ENCODE assay signal across 1 cellular context in the genomic region with DNA sequence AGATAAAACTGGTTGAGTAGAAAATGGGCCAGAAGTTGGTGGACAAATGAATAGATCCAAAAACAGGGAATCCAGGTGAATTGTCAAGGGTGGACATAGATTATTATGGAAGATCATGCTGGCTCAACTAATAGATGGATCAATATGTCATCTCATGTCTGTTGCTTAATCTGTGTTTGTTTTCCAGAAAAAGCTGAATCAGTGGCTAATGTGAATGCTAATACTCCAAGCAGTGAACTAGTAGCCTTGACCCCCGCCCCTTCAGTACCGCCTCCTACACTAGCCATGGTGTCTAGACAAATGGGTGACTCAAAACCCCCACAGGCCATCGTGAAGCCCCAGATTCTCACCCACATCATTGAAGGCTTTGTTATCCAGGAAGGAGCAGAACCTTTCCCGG.
A peak's percentile ranks its signal among the peaks of the same experiment; 100 is the strongest.
TF ChIP-seq lines count a peak whose summit lies in the region.
"Not testable (repeated sequence)": the region's sequence is repeated elsewhere in the genome, so short reads cannot be mapped to it uniquely, and the experiment has no call there.

No MANE protein-coding gene starts in this region.

TF ChIP-seq in HepG2, 621 proteins besides CTCF, POLR2A, EP300 and RAD21:
- TF ChIP-seq CEBPB (IDR thresholded peaks at IDR 0.05; ENCODE audit: borderline replicate concordance, low read depth, low read length) (peak; percentile 51; the same call in 1 of the 2 replicates), BCL6 (CRISPR knock-in tag; IDR thresholded peaks at IDR 0.05) (0 out of 2 replicates have a peak, but pooled peaks have one; percentile 35), NR2C2 (CRISPR knock-in tag; IDR thresholded peaks at IDR 0.05; ENCODE audit: borderline replicate concordance) (peak; percentile 56; the same call in 1 of the 2 replicates), MAFF (IDR thresholded peaks at IDR 0.05; ENCODE audit: low read depth, low read length) (peak; percentile 42; the same call in 1 of the 2 replicates), ONECUT2 (CRISPR knock-in tag; IDR thresholded peaks at IDR 0.05) (0 out of 2 replicates have a peak, but pooled peaks have one; percentile 27), NR2F1 (CRISPR knock-in tag; IDR thresholded peaks at IDR 0.05) (peak in 1 of 2 experiments; percentile 80; a peak in 2 of 4 replicates), NR2F6 (IDR thresholded peaks at IDR 0.05) (0 out of 2 replicates have a peak, but pooled peaks have one; percentile 33), RARA (CRISPR knock-in tag; IDR thresholded peaks at IDR 0.05) (peak; percentile 52; the same call in 1 of the 2 replicates), SKI (IDR thresholded peaks at IDR 0.05; ENCODE audit: partially characterized antibody) (peak; percentile 86), MAFK (conservative IDR thresholded peaks at IDR 0.05 in 1 of 2, IDR thresholded peaks at IDR 0.05 in 1 of 2; ENCODE audit: low read length in 2 of 2) (peak in 1 of 2 experiments; percentile 19; a peak in 1 of 4 replicates)
- TF ChIP-seq NR2F6 (CRISPR knock-in tag; IDR thresholded peaks at IDR 0.05), result not testable (repeated sequence)
- TF ChIP-seq, protein P1, sequence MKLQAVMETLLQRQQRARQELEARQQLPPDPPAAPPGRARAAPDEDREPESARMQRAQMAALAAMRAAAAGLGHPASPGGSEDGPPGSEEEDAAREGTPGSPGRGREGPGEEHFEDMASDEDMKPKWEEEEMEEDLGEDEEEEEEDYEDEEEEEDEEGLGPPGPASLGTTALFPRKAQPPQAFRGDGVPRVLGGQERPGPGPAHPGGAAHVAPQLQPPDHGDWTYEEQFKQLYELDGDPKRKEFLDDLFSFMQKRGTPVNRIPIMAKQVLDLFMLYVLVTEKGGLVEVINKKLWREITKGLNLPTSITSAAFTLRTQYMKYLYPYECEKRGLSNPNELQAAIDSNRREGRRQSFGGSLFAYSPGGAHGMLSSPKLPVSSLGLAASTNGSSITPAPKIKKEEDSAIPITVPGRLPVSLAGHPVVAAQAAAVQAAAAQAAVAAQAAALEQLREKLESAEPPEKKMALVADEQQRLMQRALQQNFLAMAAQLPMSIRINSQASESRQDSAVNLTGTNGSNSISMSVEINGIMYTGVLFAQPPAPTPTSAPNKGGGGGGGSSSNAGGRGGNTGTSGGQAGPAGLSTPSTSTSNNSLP (IDR thresholded peaks at IDR 0.05; ENCODE audit: low read depth, low read length), result 0 out of 2 replicates have a peak, but pooled peaks have one; percentile 20
TF ChIP-seq in HepG2: peak in this region for 11; not testable (repeated sequence) for 610.
